In genomic region chr1:90721210-90722194, GRCh38 we compare ENCODE assay signal across 9 cellular contexts. TPM values are rescaled to one million over a fixed set of nuclear protein-coding genes. Genes with fewer than 3 reads are reported as not detected.
DNase-seq lines count a peak whose midpoint lies in the region; ATAC-seq and TF ChIP-seq lines count a peak whose summit lies in the region.
"Had no signal": no experiment of that assay in that cellular context is flagged by ENCODE, and none has a peak within 500 bp of the region (broad histone marks: within the 10 kb centered on the region; RNA-seq: fewer than 3 reads in every experiment).

No MANE protein-coding gene starts in this region.

- DNase-seq in CD4-positive, alpha-beta T cell = peak in 2 of 10 experiments; percentile 28 to 34
- peak; percentile 69 for DNase-seq in HT-29 (ENCODE audit: low spot score)
- DNase-seq in NCI-H82 (lab: John Stamatoyannopoulos, UW) = peak; percentile 91
- peak; percentile 35 for DNase-seq in activated T-helper 1 cell treated with anti-CD3 and anti-CD28 coated beads, Interleukin-12 subunit alpha, Interleukin-12 subunit beta, Interleukin-2, Interleukin-4 antibody, amounts not matched to agents 30 ng/mL and 10 ng/mL and 1 ng/mL, durations not matched to agents 14 hours and 24 hours and 36 hours (ENCODE audit: low spot score)
- peak in 30 of 42 donors; percentile 24 to 86 (median 52) for DNase-seq in head of caudate nucleus
- peak; percentile 54 to 67 for DNase-seq in stimulated activated CD4-positive, alpha-beta T cell treated with anti-CD3 and anti-CD28 coated beads, Interleukin-2, amount 100 ng/mL, for 24 hours

- CTCF ChIA-PET in CD4-positive, alpha-beta T cell (lab: Charles Lee) = interaction anchor here (1.1 to 1.2 kb wide), 3 partner anchors 10 to 444 kb away, joined by 3 to 6 read pairs (median 4); no protein-coding TSS in a partner anchor

- H3K27ac ChIP-seq in CD4-positive, alpha-beta T cell (ENCODE audit: low read depth, low read length) = no peak overlapping the region
- H3K27ac ChIP-seq: SJSA1 had no signal

- H3K27me3 ChIP-seq in CD4-positive, alpha-beta T cell (ENCODE audit: control insufficient read depth, insufficient read depth, low read length) = peaks cover 95% of the 10 kb centered on the region

- intact Hi-C loops in CD4-positive, alpha-beta T cell (cut with DNase I, micrococcal nuclease) = loop anchor here (2.0 to 10.0 kb wide), 3 partner anchors 113 to 243 kb away; no protein-coding TSS in a partner anchor
- intact Hi-C loops in activated T-helper 1 cell treated with anti-CD3 and anti-CD28 coated beads, Interleukin-12 subunit alpha, Interleukin-12 subunit beta, Interleukin-2, Interleukin-4 antibody, amounts not matched to agents 30 ng/mL and 10 ng/mL and 1 ng/mL, durations not matched to agents 14 hours and 24 hours and 36 hours (cut with micrococcal nuclease) = loop anchor here (1.0 to 10.0 kb wide), 5 partner anchors 113 to 683 kb away; partner anchors contain the start of genes HFM1 and ZNF644
- intact Hi-C loops in head of caudate nucleus (cut with DNase I) = loop anchor here (10.0 kb wide), 1 partner anchor 123 kb away; no protein-coding TSS in a partner anchor

- peaks cover 93% of the 10 kb centered on the region for H3K27me3 Mint-ChIP-seq in CD4-positive, alpha-beta T cell
- peaks cover 85% of the 10 kb centered on the region for H3K27me3 Mint-ChIP-seq in activated T-helper 1 cell treated with anti-CD3 and anti-CD28 coated beads, Interleukin-12 subunit alpha, Interleukin-12 subunit beta, Interleukin-2, Interleukin-4 antibody, amounts not matched to agents 30 ng/mL and 10 ng/mL and 1 ng/mL, durations not matched to agents 14 hours and 24 hours and 36 hours (ENCODE audit: insufficient read depth)

- H3K27ac Mint-ChIP-seq in CD4-positive, alpha-beta T cell = peak overlapping the region; percentile 35
- H3K27ac Mint-ChIP-seq in activated T-helper 1 cell treated with anti-CD3 and anti-CD28 coated beads, Interleukin-12 subunit alpha, Interleukin-12 subunit beta, Interleukin-2, Interleukin-4 antibody, amounts not matched to agents 30 ng/mL and 10 ng/mL and 1 ng/mL, durations not matched to agents 14 hours and 24 hours and 36 hours = peak overlapping the region; percentile 31

- H3K9me3 ChIP-seq in CD4-positive, alpha-beta T cell (ENCODE audit: control insufficient read depth, low read length) = peaks cover 31% of the 10 kb centered on the region
- H3K9me3 ChIP-seq: SJSA1 had no signal

- peaks cover 15% of the 10 kb centered on the region for H3K36me3 Mint-ChIP-seq in CD4-positive, alpha-beta T cell (ENCODE audit: low read depth)
- peaks cover 5% of the 10 kb centered on the region for H3K36me3 Mint-ChIP-seq in activated T-helper 1 cell treated with anti-CD3 and anti-CD28 coated beads, Interleukin-12 subunit alpha, Interleukin-12 subunit beta, Interleukin-2, Interleukin-4 antibody, amounts not matched to agents 30 ng/mL and 10 ng/mL and 1 ng/mL, durations not matched to agents 14 hours and 24 hours and 36 hours (ENCODE audit: low read depth)

- POLR2A ChIA-PET in CD4-positive, alpha-beta T cell (lab: Charles Lee) = interaction anchor here (1.3 kb wide), 1 partner anchor 9 kb away, joined by 4 read pairs; no protein-coding TSS in a partner anchor

- peak; percentile 49 for ATAC-seq in CD4-positive, alpha-beta T cell (ENCODE audit: poor library complexity)
- ATAC-seq in GM18861 (IDR thresholded peaks at IDR 0.05; ENCODE audit: unreplicated experiment) = peak; percentile 55
- ATAC-seq in HG02970 (IDR thresholded peaks at IDR 0.05; ENCODE audit: low FRiP score, unreplicated experiment) = no peak

- peaks cover 56% of the 10 kb centered on the region for H3K4me1 Mint-ChIP-seq in CD4-positive, alpha-beta T cell (ENCODE audit: low read depth)
- H3K4me1 Mint-ChIP-seq in activated T-helper 1 cell treated with anti-CD3 and anti-CD28 coated beads, Interleukin-12 subunit alpha, Interleukin-12 subunit beta, Interleukin-2, Interleukin-4 antibody, amounts not matched to agents 30 ng/mL and 10 ng/mL and 1 ng/mL, durations not matched to agents 14 hours and 24 hours and 36 hours (ENCODE audit: low read depth) = peaks cover 32% of the 10 kb centered on the region

- H3K4me3 Mint-ChIP-seq in CD4-positive, alpha-beta T cell = no peak overlapping the region
- no peak overlapping the region for H3K4me3 Mint-ChIP-seq in activated T-helper 1 cell treated with anti-CD3 and anti-CD28 coated beads, Interleukin-12 subunit alpha, Interleukin-12 subunit beta, Interleukin-2, Interleukin-4 antibody, amounts not matched to agents 30 ng/mL and 10 ng/mL and 1 ng/mL, durations not matched to agents 14 hours and 24 hours and 36 hours

- peaks cover 8% of the 10 kb centered on the region for H3K9me3 Mint-ChIP-seq in CD4-positive, alpha-beta T cell
- H3K9me3 Mint-ChIP-seq in activated T-helper 1 cell treated with anti-CD3 and anti-CD28 coated beads, Interleukin-12 subunit alpha, Interleukin-12 subunit beta, Interleukin-2, Interleukin-4 antibody, amounts not matched to agents 30 ng/mL and 10 ng/mL and 1 ng/mL, durations not matched to agents 14 hours and 24 hours and 36 hours = peaks cover 15% of the 10 kb centered on the region

- TF ChIP-seq CTCF in CD4-positive, alpha-beta T cell (IDR thresholded peaks at IDR 0.05) = peak; percentile 48

RNA-seq across cellular contexts. Expression of gene BARHL2, which starts 4.4 kb away (rescaled TPM):
- total RNA-seq in CD4-positive, alpha-beta T cell = not detected
- total RNA-seq in HT-29 (2014; rRNA removed; shearing (Covaris generic)) = not detected in 2 replicates
- not detected in 2 replicates for total RNA-seq in activated T-helper 1 cell treated with anti-CD3 and anti-CD28 coated beads, Interleukin-12 subunit alpha, Interleukin-12 subunit beta, Interleukin-2, Interleukin-4 antibody, amounts not matched to agents 30 ng/mL and 10 ng/mL and 1 ng/mL, durations not matched to agents 14 hours and 24 hours and 36 hours
- total RNA-seq: SJSA1 had no signal
